Comparison of ENCODE assay signal across 8 cellular contexts in the genomic region with DNA sequence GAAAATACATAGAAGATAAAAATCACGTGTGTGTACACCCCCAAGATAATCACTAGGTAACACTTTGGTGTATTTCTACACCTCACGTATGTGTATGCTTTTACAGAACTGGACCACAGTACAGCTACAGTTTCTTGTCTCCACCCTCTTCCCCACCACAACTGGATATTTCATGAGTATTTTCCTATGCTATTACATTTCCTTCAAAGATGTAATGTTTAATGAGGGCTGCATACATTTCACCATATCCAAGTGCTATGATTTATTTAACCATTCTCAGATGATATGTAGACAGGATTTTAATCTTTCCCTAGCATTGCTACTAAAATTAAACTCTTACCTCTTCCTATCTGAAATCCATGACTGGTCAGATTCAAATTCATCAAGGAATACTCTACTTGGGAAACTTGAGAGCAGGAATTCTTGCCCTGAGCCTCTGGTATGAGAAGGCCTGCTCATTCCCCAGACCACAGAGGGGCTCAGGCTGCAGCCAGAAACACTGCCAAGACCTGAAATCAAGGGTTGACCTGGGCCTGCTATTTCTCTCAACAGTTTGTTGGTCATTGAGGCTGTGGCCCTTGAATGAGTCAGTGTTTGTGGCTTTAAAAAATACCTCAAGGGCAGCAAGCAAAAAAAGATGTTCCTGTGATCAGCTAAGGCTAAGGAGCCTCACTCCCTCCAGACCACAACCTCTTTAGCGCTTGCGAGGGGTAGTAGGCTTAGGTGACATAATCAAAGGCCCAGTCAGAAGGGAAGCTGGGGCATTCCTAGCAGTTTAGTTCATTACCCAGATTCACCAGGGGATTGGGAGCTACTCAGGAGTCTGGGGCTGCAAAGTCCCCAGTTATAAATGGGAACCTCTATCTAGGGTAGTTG. TPM values are rescaled to one million over a fixed set of nuclear protein-coding genes. Genes with fewer than 3 reads are reported as not detected.
A peak's percentile ranks its signal among the peaks of the same experiment; 100 is the strongest.
DNase-seq lines count a peak whose midpoint lies in the region; ATAC-seq, FAIRE-seq and TF ChIP-seq lines count a peak whose summit lies in the region.

No MANE protein-coding gene starts in this region.

- peaks cover 6% of the 10 kb centered on the region for H3K4me1 Mint-ChIP-seq in CD8-positive, alpha-beta T cell (ENCODE audit: low read depth)

- no peak for FAIRE-seq in bronchial epithelial cell (lab: Jason Lieb, UNC)

- CTCF ChIA-PET in CD8-positive, alpha-beta T cell (lab: Charles Lee): interaction anchor here (0.9 kb wide), 1 partner anchor 16 kb away, joined by 3 read pairs; no protein-coding TSS in a partner anchor
- CTCF ChIA-PET in A673 (lab: Charles Lee): interaction anchor here (0.5 kb wide), 1 partner anchor 1771 kb away, joined by 4 read pairs; no protein-coding TSS in a partner anchor

- H3K27ac ChIP-seq in CD8-positive, alpha-beta T cell (ENCODE audit: low read depth, low read length): no peak overlapping the region
- no peak overlapping the region for H3K27ac ChIP-seq in A673 (ENCODE audit: low read depth, low read length, poor library complexity, severe bottlenecking)

- peak; percentile 64 for ATAC-seq in HG03571 (IDR thresholded peaks at IDR 0.05; ENCODE audit: unreplicated experiment)
- no peak for ATAC-seq in CD8-positive, alpha-beta T cell

- no peaks in the 10 kb centered on the region for H3K36me3 Mint-ChIP-seq in CD8-positive, alpha-beta T cell

- H3K4me3 Mint-ChIP-seq in CD8-positive, alpha-beta T cell: no peak overlapping the region

- peak; percentile 95 for DNase-seq in AG09319 (ENCODE audit: extremely low read depth, low read depth)
- peak; percentile 41 for DNase-seq in GM20000 (ENCODE audit: low spot score)
- peak; percentile 37 for DNase-seq in bronchial epithelial cell (ENCODE audit: low read depth)
- DNase-seq in CD8-positive, alpha-beta T cell: no peak
- no peak for DNase-seq in stimulated activated CD8-positive, alpha-beta memory T cell treated with anti-CD3 and anti-CD28 coated beads, Interleukin-4, amount 100 ng/mL, for 48 hours
- no peak for DNase-seq in NCI-H187 treated with DMSO at 0.1 percent for 48 hours (lab: John Stamatoyannopoulos, UW)
- DNase-seq in A673 (ENCODE audit: low spot score): no peak

- H3K4me3 ChIP-seq in bronchial epithelial cell (ENCODE audit: low read depth, low read length) (no peak overlapping the region), A673 (ENCODE audit: low read depth, low read length, poor library complexity, severe bottlenecking) (no peak overlapping the region)
- H3K4me3 ChIP-seq in CD8-positive, alpha-beta T cell (ENCODE audit: low read depth, low read length): no peak overlapping the region

- H3K27me3 Mint-ChIP-seq in CD8-positive, alpha-beta T cell (ENCODE audit: low read depth): peaks cover 1% of the 10 kb centered on the region

- no peak overlapping the region for H3K27ac Mint-ChIP-seq in CD8-positive, alpha-beta T cell

- no peaks in the 10 kb centered on the region for H3K4me1 ChIP-seq in CD8-positive, alpha-beta T cell (ENCODE audit: insufficient read depth, low read length)
- H3K4me1 ChIP-seq in A673 (ENCODE audit: insufficient read depth, low read length, poor library complexity, severe bottlenecking): peaks cover 40% of the 10 kb centered on the region

- H3K9me3 ChIP-seq in CD8-positive, alpha-beta T cell (ENCODE audit: low read length): no peaks in the 10 kb centered on the region
- H3K9me3 ChIP-seq in A673 (ENCODE audit: low read depth, low read length, poor library complexity, severe bottlenecking): no peaks in the 10 kb centered on the region

- no TSS peak for BruUV-seq in A673 (replicated peaks; lab: Mats Ljungman, UMichigan)

- no peak for TF ChIP-seq CTCF in AG09319 (IDR thresholded peaks at IDR 0.05; ENCODE audit: low read depth, low read length)
- TF ChIP-seq CTCF in GM20000 (IDR thresholded peaks at IDR 0.05; ENCODE audit: extremely low read depth, missing control alignments): no peak
- TF ChIP-seq CTCF in bronchial epithelial cell (IDR thresholded peaks at IDR 0.05; ENCODE audit: insufficient read depth, low read length, severe bottlenecking): no peak
- TF ChIP-seq CTCF in CD8-positive, alpha-beta T cell (IDR thresholded peaks at IDR 0.05): no peak
- TF ChIP-seq CTCF in A673 (conservative IDR thresholded peaks at IDR 0.05; ENCODE audit: low read depth, low read length): no peak

- H3K27me3 ChIP-seq in bronchial epithelial cell (ENCODE audit: control insufficient read depth, insufficient read depth, low read length) (no peaks in the 10 kb centered on the region), A673 (replicated peaks; ENCODE audit: insufficient read depth, low read depth, low read length, poor library complexity) (no peaks in the 10 kb centered on the region)
- no peaks in the 10 kb centered on the region for H3K27me3 ChIP-seq in CD8-positive, alpha-beta T cell (ENCODE audit: insufficient read depth, low read length)

- intact Hi-C loops in CD8-positive, alpha-beta T cell (cut with DNase I, micrococcal nuclease): no loop called here
- intact Hi-C loops in A673 (cut with micrococcal nuclease; ENCODE audit: unreplicated experiment): no loop called here

- H3K9me3 Mint-ChIP-seq in CD8-positive, alpha-beta T cell: no peaks in the 10 kb centered on the region

- POLR2A ChIA-PET in CD8-positive, alpha-beta T cell (lab: Charles Lee): no interaction called here
- POLR2A ChIA-PET in A673 (lab: Charles Lee; ENCODE audit: low non-redundant PET): no interaction called here

- H3K36me3 ChIP-seq in bronchial epithelial cell (ENCODE audit: control insufficient read depth, insufficient read depth, low read length) (no peaks in the 10 kb centered on the region), A673 (ENCODE audit: insufficient read depth, low read length, poor library complexity, severe bottlenecking) (no peaks in the 10 kb centered on the region)
- no peaks in the 10 kb centered on the region for H3K36me3 ChIP-seq in CD8-positive, alpha-beta T cell (ENCODE audit: insufficient read depth, low read length)

RNA-seq across cellular contexts. Expression of a gene that starts 55.5 kb away (rescaled TPM):
- 0.53 and 2.2 TPM in 2 replicates for total RNA-seq in bronchial epithelial cell
- total RNA-seq in CD8-positive, alpha-beta T cell: 1 to 10 TPM; 2.2 to 2.7 TPM
- total RNA-seq in A673 (2021): 40.7 and 46.3 TPM in 2 replicates

Comparison
In these comparisons a context has a peak if more than half of its experiments do, and no peak if none do; other contexts are left out.
1. DNase-seq: peak in AG09319 (single experiment), GM20000 (single experiment) and bronchial epithelial cell (single experiment); none in CD8-positive, alpha-beta T cell (0 of 7), stimulated activated CD8-positive, alpha-beta memory T cell treated with anti-CD3 and anti-CD28 coated beads, Interleukin-4, amount 100 ng/mL, for 48 hours (single experiment), NCI-H187 treated with DMSO at 0.1 percent for 48 hours (single experiment) and A673 (single experiment).
2. RNA of a gene that starts 55.5 kb away (total RNA-seq): 40.7 to 46.3 TPM in A673; 2.2 to 2.7 TPM in CD8-positive, alpha-beta T cell and 0.53 to 2.2 TPM in bronchial epithelial cell; every median in the first group is over 10 times any median in the second.